In genomic region chr15:43826508-43827286, GRCh38 we compare ENCODE assay signal across 8 cellular contexts. TPM values are rescaled to one million over a fixed set of nuclear protein-coding genes. Genes with fewer than 3 reads are reported as not detected.
DNase-seq lines count a peak whose midpoint lies in the region; ATAC-seq and TF ChIP-seq lines count a peak whose summit lies in the region.
"Not testable (repeated sequence)": the region's sequence is repeated elsewhere in the genome, so short reads cannot be mapped to it uniquely, and the experiment has no call there.

WDR76 (plus strand) TSS chr15:43827002; CDS start chr15:43827033, 31 bp downstream.

- not testable (repeated sequence) for H3K27me3 Mint-ChIP-seq in nephron (ENCODE audit: low read depth); stimulated activated naive B cell treated with anti-CD40 and anti-IgM and Interleukin-4, amounts not matched to agents 10 μg/mL and 1 μg/mL and 100 μg/mL, for 72 hours

- CTCF ChIA-PET in HCT116 (lab: Charles Lee): not testable (repeated sequence)

- H4K20me1 ChIP-seq in DOHH2 (ENCODE audit: control insufficient read depth, insufficient read depth, low read depth, low read length): peaks cover 10% of the 10 kb centered on the region
- not testable (repeated sequence) for H4K20me1 ChIP-seq in HCT116 (ENCODE audit: insufficient read depth)

- H3K36me3 ChIP-seq in DOHH2 (ENCODE audit: control insufficient read depth, low read length) (peaks cover 69% of the 10 kb centered on the region), HCT116 (ENCODE audit: control insufficient read depth in 1 of 2, insufficient read depth in 2 of 2, low read length in 2 of 2) (peaks cover 7 to 21% of the 10 kb centered on the region in 2 experiments)

- peak; percentile 83 for ATAC-seq in HCT116
- ATAC-seq in stimulated activated naive B cell treated with anti-CD40 and anti-IgM and Interleukin-4, amounts not matched to agents 10 μg/mL and 1 μg/mL and 100 μg/mL, for 72 hours (replicated peaks): peak; percentile 78 to 83

- H2AFZ ChIP-seq in HCT116 (ENCODE audit: low read depth, low read length, poor library complexity, severe bottlenecking): peak within 1 kb of the TSS; percentile 71

- TF ChIP-seq CTCF in DOHH2 (IDR thresholded peaks at IDR 0.05; ENCODE audit: low read depth, low read length, poor library complexity, severe bottlenecking); HCT116 (IDR thresholded peaks at IDR 0.05 in 2 of 3, conservative IDR thresholded peaks at IDR 0.05 in 1 of 3; ENCODE audit: borderline replicate concordance in 1 of 3, insufficient read depth in 1 of 3, low read depth in 2 of 3, low read length in 2 of 3); fibroblast of villous mesenchyme (IDR thresholded peaks at IDR 0.05; ENCODE audit: insufficient read depth, low read depth, low read length); nephron (IDR thresholded peaks at IDR 0.05; ENCODE audit: unreplicated experiment in 3 of 3): not testable (repeated sequence)

- TF ChIP-seq POLR2A in HCT116 (IDR thresholded peaks at IDR 0.05; ENCODE audit: borderline replicate concordance, extremely low read depth, insufficient read depth, insufficient read length): not testable (repeated sequence)

- H3K36me3 Mint-ChIP-seq in nephron (ENCODE audit: low read depth): peaks cover 11% of the 10 kb centered on the region
- peaks cover 23 to 32% of the 10 kb centered on the region in 2 donors for H3K36me3 Mint-ChIP-seq in stimulated activated naive B cell treated with anti-CD40 and anti-IgM and Interleukin-4, amounts not matched to agents 10 μg/mL and 1 μg/mL and 100 μg/mL, for 72 hours

- intact Hi-C loops in HCT116 (cut with micrococcal nuclease): not testable (repeated sequence)

- H3K4me1 Mint-ChIP-seq in nephron: peaks cover 22% of the 10 kb centered on the region
- H3K4me1 Mint-ChIP-seq in stimulated activated naive B cell treated with anti-CD40 and anti-IgM and Interleukin-4, amounts not matched to agents 10 μg/mL and 1 μg/mL and 100 μg/mL, for 72 hours: peaks cover 22 to 67% of the 10 kb centered on the region in 2 donors

- H3K4me1 ChIP-seq in DOHH2 (ENCODE audit: control insufficient read depth, low read length) (peaks cover 61% of the 10 kb centered on the region), HCT116 (ENCODE audit: control insufficient read depth in 1 of 2, insufficient read depth in 2 of 2, low read length in 2 of 2) (peaks cover 15 to 41% of the 10 kb centered on the region in 2 experiments)

- H3K9ac ChIP-seq in HCT116 (ENCODE audit: low read length): peak within 1 kb of the TSS; percentile 77

- H3K79me2 ChIP-seq in DOHH2 (ENCODE audit: control insufficient read depth, low read length) (peaks cover 98% of the 10 kb centered on the region), HCT116 (ENCODE audit: insufficient read depth, low read length) (peaks cover 74% of the 10 kb centered on the region)

- H3K27me3 ChIP-seq in DOHH2 (ENCODE audit: control insufficient read depth, low read length); HCT116 (ENCODE audit: insufficient read depth, low read length): not testable (repeated sequence)

- not testable (repeated sequence) for H3K9me3 ChIP-seq in DOHH2 (ENCODE audit: control insufficient read depth, insufficient read depth, low read length); HCT116 (ENCODE audit: control insufficient read depth in 1 of 2, insufficient read depth in 1 of 2, low read depth in 1 of 2, low read length in 2 of 2)

- peaks cover 19% of the 10 kb centered on the region for H3F3A ChIP-seq in DOHH2 (ENCODE audit: control insufficient read depth, insufficient read depth)

- H3K4me3 ChIP-seq in DOHH2 (ENCODE audit: low read length) (peak within 1 kb of the TSS; percentile 85), HCT116 (replicated peaks in 1 of 2; ENCODE audit: low read depth in 1 of 2, low read length in 2 of 2) (peak within 1 kb of the TSS; percentile 64 to 77), fibroblast of villous mesenchyme (ENCODE audit: low read depth, low read length) (peak within 1 kb of the TSS; percentile 73)

- in situ Hi-C loops in SK-MEL-5 (cut with HindIII; ENCODE audit: low pct_unique_long_range_greater_than_20kb, low sequenced_read_pairs): not testable (repeated sequence)

- H3K27ac ChIP-seq in DOHH2 (ENCODE audit: low read depth, low read length) (peak within 1 kb of the TSS; percentile 83), HCT116 (ENCODE audit: low read depth, low read length) (peak within 1 kb of the TSS; percentile 65)

- RAD21 ChIA-PET in HCT116 (lab: Charles Lee; ENCODE audit: low non-redundant PET in 1 of 2, low total read pairs in 2 of 2, uncharacterized antibody in 2 of 2, unreplicated experiment in 2 of 2): not testable (repeated sequence)

- H3K4me2 ChIP-seq in DOHH2 (ENCODE audit: low read length) (peak within 1 kb of the TSS; percentile 92), HCT116 (ENCODE audit: low read length) (peak within 1 kb of the TSS; percentile 74)

- H3K27ac Mint-ChIP-seq in nephron: peak within 1 kb of the TSS; percentile 36 to 67 (median 57)
- H3K27ac Mint-ChIP-seq in stimulated activated naive B cell treated with anti-CD40 and anti-IgM and Interleukin-4, amounts not matched to agents 10 μg/mL and 1 μg/mL and 100 μg/mL, for 72 hours: peak within 1 kb of the TSS; percentile 93

- H3K9me3 Mint-ChIP-seq in nephron; stimulated activated naive B cell treated with anti-CD40 and anti-IgM and Interleukin-4, amounts not matched to agents 10 μg/mL and 1 μg/mL and 100 μg/mL, for 72 hours: not testable (repeated sequence)

- H3K4me3 Mint-ChIP-seq in nephron: peak within 1 kb of the TSS; percentile 79 to 87 (median 84)
- H3K4me3 Mint-ChIP-seq in stimulated activated naive B cell treated with anti-CD40 and anti-IgM and Interleukin-4, amounts not matched to agents 10 μg/mL and 1 μg/mL and 100 μg/mL, for 72 hours: peak within 1 kb of the TSS; percentile 90 to 96

- not testable (repeated sequence) for H3K9me2 ChIP-seq in DOHH2 (replicated peaks; ENCODE audit: control insufficient read depth, low read length); HCT116 (ENCODE audit: insufficient read depth)

- not testable (repeated sequence) for TF ChIP-seq RAD21 in HCT116 (IDR thresholded peaks at IDR 0.05; ENCODE audit: low read depth)

- POLR2A ChIA-PET in HCT116 (lab: Charles Lee): not testable (repeated sequence)

- BruUV-seq in HCT116 (replicated peaks; lab: Mats Ljungman, UMichigan): not testable (repeated sequence)

- DNase-seq in HCT116 (ENCODE audit: low read depth, low spot score): peak; percentile 83
- DNase-seq in NAMALWA (ENCODE audit: low spot score): peak; percentile 87
- peak; percentile 78 for DNase-seq in SK-MEL-5 (ENCODE audit: low read depth, low spot score)
- DNase-seq in activated gamma-delta T cell (lab: John Stamatoyannopoulos, UW): peak; percentile 60
- DNase-seq in fibroblast of villous mesenchyme (ENCODE audit: low read depth): peak; percentile 88
- peak; percentile 76 for DNase-seq in stimulated activated naive B cell treated with anti-CD40 and anti-IgM and Interleukin-4, amounts not matched to agents 10 μg/mL and 1 μg/mL and 100 μg/mL, for 72 hours

TF ChIP-seq in HCT116, 20 proteins besides CTCF, POLR2A, EP300 and RAD21:
- TF ChIP-seq ZFX (IDR thresholded peaks at IDR 0.05) (peak; percentile 76), SP1 (IDR thresholded peaks at IDR 0.05; ENCODE audit: low read depth) (peak; percentile 31; the same call in 1 of the 2 replicates), MAX (IDR thresholded peaks at IDR 0.05) (peak; percentile 88), POLR2AphosphoS5 (IDR thresholded peaks at IDR 0.05; ENCODE audit: low read depth, low read length) (peak; percentile 46; the same call in 1 of the 2 replicates), CBX3 (IDR thresholded peaks at IDR 0.05; ENCODE audit: low read depth) (peak; percentile 81), TCF7L2 (IDR thresholded peaks at IDR 0.05; ENCODE audit: borderline replicate concordance, extremely low read depth, insufficient read depth, insufficient read length) (peak; percentile 51), ELF1 (IDR thresholded peaks at IDR 0.05; ENCODE audit: borderline replicate concordance, low read depth) (peak; percentile 58)

RNA-seq across cellular contexts. Expression of gene WDR76, which starts in this region (rescaled TPM):
- total RNA-seq in HCT116 (2021; ENCODE audit: unreplicated experiment) (33.0 TPM), fibroblast of villous mesenchyme (15.1 and 17.7 TPM in 2 replicates)
- 6.7 and 10.5 TPM in 2 replicates for polyA plus RNA-seq in HCT116 (2012)
- total RNA-seq in SK-MEL-5 (2014; rRNA removed; shearing (Covaris generic)): 18.0 and 18.7 TPM in 2 replicates
- polyA plus RNA-seq in SK-MEL-5 (2015; cell fraction: cytosol; rRNA removed): 12.0 and 13.7 TPM in 2 replicates
- polyA plus RNA-seq in SK-MEL-5 (2015; cell fraction: nucleus; rRNA removed): 3.3 and 8.6 TPM in 2 replicates

Comparison
In these comparisons a context has a peak if more than half of its experiments do, and no peak if none do; other contexts are left out.
1. Peak in every context shown above with its lines: DNase-seq, ATAC-seq, H3K4me3 ChIP-seq and H3K27ac ChIP-seq.